19 cellular contexts compared by ENCODE assay signal in the genomic region with DNA sequence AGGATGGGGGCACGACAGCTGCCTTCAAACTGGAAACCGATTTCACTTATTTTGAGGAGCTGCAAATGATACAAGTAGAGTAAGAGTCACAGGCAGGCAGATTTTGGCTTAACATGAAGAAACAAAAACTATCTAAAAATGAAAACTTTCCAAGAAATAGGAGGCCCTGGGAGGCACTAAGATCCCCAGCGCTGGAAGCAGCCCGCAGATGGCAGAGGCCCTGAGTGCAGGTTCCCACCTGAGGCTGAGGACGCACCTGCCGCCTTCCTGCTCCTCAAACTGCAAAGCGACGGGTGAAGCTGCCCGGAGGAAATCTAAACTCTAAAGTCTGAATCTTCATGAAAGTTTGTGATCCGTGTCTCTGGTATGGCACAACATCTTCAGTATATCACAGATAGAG.
"Had no signal": no experiment of that assay in that cellular context is flagged by ENCODE, and none has a peak within 500 bp of the region (broad histone marks: within the 10 kb centered on the region; RNA-seq: fewer than 3 reads in every experiment).

No MANE protein-coding gene starts in this region.

- H3K4me1 ChIP-seq: uterus had no signal

- H3K27ac ChIP-seq: psoas muscle, skin epidermis, transverse colon, upper lobe of right lung, uterus had no signal

- H3K27me3 ChIP-seq: dorsolateral prefrontal cortex, transverse colon, upper lobe of right lung, uterus had no signal

- H3K4me3 ChIP-seq: dorsolateral prefrontal cortex, lung, psoas muscle, skin epidermis, transverse colon, upper lobe of right lung, uterus had no signal

- H3K36me3 ChIP-seq: uterus had no signal

- DNase-seq: dorsolateral prefrontal cortex; effector CD4-positive, alpha-beta T cell; hypothalamus; immature natural killer cell; islet precursor cell; kidney glomerular epithelial cell; left colon; naive thymus-derived CD4-positive, alpha-beta T cell; nucleus accumbens; psoas muscle; right cardiac atrium; stimulated activated CD4-positive, alpha-beta T cell treated with anti-CD3 and anti-CD28 coated beads, Interleukin-15, amount 100 ng/mL, for 24 hours; stimulated activated CD4-positive, alpha-beta T cell treated with anti-CD3 and anti-CD28 coated beads, Interleukin-2, amount 100 ng/mL, for 48 hours; stimulated activated naive B cell treated with anti-CD40 and anti-IgM and Interleukin-4, amounts not matched to agents 10 μg/mL and 1 μg/mL and 100 μg/mL, for 72 hours; transverse colon; upper lobe of right lung had no signal

- ATAC-seq: left colon; naive thymus-derived CD4-positive, alpha-beta T cell; psoas muscle; right cardiac atrium; stimulated activated naive B cell treated with anti-CD40 and anti-IgM and Interleukin-4, amounts not matched to agents 10 μg/mL and 1 μg/mL and 100 μg/mL, for 72 hours; upper lobe of right lung had no signal

- H3K9me3 ChIP-seq: psoas muscle, transverse colon, upper lobe of right lung, uterus had no signal
